In the genomic region with DNA sequence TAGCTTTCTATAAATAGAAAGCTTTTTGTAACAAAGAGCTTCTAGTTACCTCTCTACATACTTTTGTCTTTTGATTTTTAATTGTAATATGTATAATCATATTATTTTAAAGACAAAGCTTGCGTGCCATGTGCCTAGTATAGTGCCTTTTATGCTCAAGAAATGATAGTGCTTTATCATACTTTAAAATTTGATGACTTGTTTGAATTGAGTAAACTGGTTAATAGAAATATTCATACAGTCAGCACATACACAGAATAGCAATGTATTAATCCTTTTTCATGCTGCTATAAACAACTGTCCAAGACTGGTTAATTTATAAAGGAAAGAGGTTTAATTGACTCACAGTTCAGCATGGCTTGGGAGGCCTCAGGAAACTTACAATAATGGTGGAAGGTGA, we compare ENCODE assay signal across 29 cellular contexts.
"Had no signal": no experiment of that assay in that cellular context is flagged by ENCODE, and none has a peak within 500 bp of the region (broad histone marks: within the 10 kb centered on the region; RNA-seq: fewer than 3 reads in every experiment).

No MANE protein-coding gene starts in this region.

- H3K27me3 ChIP-seq: colonic mucosa, dorsolateral prefrontal cortex, esophagus muscularis mucosa, esophagus squamous epithelium, foreskin keratinocyte, gastrocnemius medialis, gastroesophageal sphincter, heart left ventricle, heart right ventricle had no signal

- H3K36me3 ChIP-seq: colonic mucosa, esophagus muscularis mucosa, esophagus squamous epithelium, gastrocnemius medialis, gastroesophageal sphincter, heart left ventricle, heart right ventricle had no signal

- H3K27me3 Mint-ChIP-seq: dendritic cell treated with granulocyte-macrophage colony-stimulating factor and Interleukin-4, amounts not matched to agents 40 ng/mL and 50 ng/mL, for 4 days; effector memory CD8-positive, alpha-beta T cell had no signal

- H3K27ac Mint-ChIP-seq: dendritic cell treated with granulocyte-macrophage colony-stimulating factor and Interleukin-4, amounts not matched to agents 40 ng/mL and 50 ng/mL, for 4 days; effector memory CD8-positive, alpha-beta T cell; endodermal cell had no signal

- ATAC-seq: effector memory CD8-positive, alpha-beta T cell; esophagus mucosa; foreskin keratinocyte; gastrocnemius medialis; gastroesophageal sphincter; heart left ventricle; heart right ventricle had no signal

- H3K4me3 ChIP-seq: colonic mucosa, coronary artery, dorsolateral prefrontal cortex, esophagus muscularis mucosa, esophagus squamous epithelium, gastrocnemius medialis, gastroesophageal sphincter, heart left ventricle, heart right ventricle had no signal

- H3K27ac ChIP-seq: colonic mucosa, coronary artery, dorsolateral prefrontal cortex, epithelial cell of prostate, esophagus muscularis mucosa, esophagus squamous epithelium, foreskin keratinocyte, gastrocnemius medialis, gastroesophageal sphincter, heart left ventricle, heart right ventricle had no signal

- H3K4me1 Mint-ChIP-seq: endodermal cell had no signal

- H3K4me3 Mint-ChIP-seq: dendritic cell treated with granulocyte-macrophage colony-stimulating factor and Interleukin-4, amounts not matched to agents 40 ng/mL and 50 ng/mL, for 4 days; effector memory CD8-positive, alpha-beta T cell; endodermal cell had no signal

- H3K4me1 ChIP-seq: colonic mucosa, esophagus squamous epithelium, foreskin keratinocyte, gastrocnemius medialis, heart left ventricle, heart right ventricle had no signal

- H3K9me3 ChIP-seq: colonic mucosa, esophagus muscularis mucosa, esophagus squamous epithelium, gastrocnemius medialis had no signal

- FAIRE-seq: colon, endometrium, endothelial cell of umbilical vein, frontal cortex had no signal

- DNase-seq: colonic mucosa; cortex of kidney; dermis blood vessel endothelial cell; dorsolateral prefrontal cortex; effector CD4-positive, alpha-beta T cell; effector CD8-positive, alpha-beta T cell; effector memory CD4-positive, alpha-beta T cell; effector memory CD8-positive, alpha-beta T cell; endodermal cell; erythroblast; esophagus squamous epithelium; foreskin fibroblast; foreskin keratinocyte; foreskin melanocyte; gastrocnemius medialis; glutamatergic neuron; head of caudate nucleus; heart left ventricle; heart right ventricle had no signal
